ENCODE assay signal across 9 cellular contexts in the genomic region with DNA sequence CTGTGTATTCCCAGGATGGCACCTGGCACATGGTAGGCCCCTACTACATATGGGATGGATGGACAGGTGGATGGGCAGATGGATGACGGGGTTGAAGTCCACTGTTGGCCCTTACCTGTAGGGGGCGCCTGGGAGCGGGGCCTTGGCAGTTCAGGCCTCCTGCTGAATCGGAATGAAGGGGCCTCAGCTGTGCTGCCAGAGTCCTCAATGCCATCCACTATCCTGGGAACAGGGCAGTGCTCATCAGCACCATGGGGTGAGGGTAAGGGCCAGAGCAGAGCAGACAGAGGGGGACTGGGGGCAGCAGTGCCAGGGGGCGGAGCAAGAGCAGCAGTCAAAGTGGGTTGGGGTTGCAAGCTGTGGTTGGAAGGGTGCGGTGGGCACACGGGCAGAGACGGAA. TPM values are rescaled to one million over a fixed set of nuclear protein-coding genes. Genes with fewer than 3 reads are reported as not detected.
DNase-seq lines count a peak whose midpoint lies in the region; ATAC-seq and TF ChIP-seq lines count a peak whose summit lies in the region.
"Had no signal": no experiment of that assay in that cellular context is flagged by ENCODE, and none has a peak within 500 bp of the region (broad histone marks: within the 10 kb centered on the region; RNA-seq: fewer than 3 reads in every experiment).

No MANE protein-coding gene starts in this region.

- H3K27ac ChIP-seq in esophagus squamous epithelium: no peak overlapping the region

- TF ChIP-seq CTCF in esophagus squamous epithelium (IDR thresholded peaks at IDR 0.05): peak in 4 of 6 experiments; percentile 13 to 44 (median 15)

- WGBS in esophagus squamous epithelium, 2 donors: 53 to 66% methylated on average over 3 to 4 of the region's 8 CpGs

- ATAC-seq in GM19397 (IDR thresholded peaks at IDR 0.05; ENCODE audit: unreplicated experiment): no peak

- H3K4me1 ChIP-seq in esophagus squamous epithelium: no peaks in the 10 kb centered on the region

- H3K9me3 ChIP-seq in esophagus squamous epithelium: no peaks in the 10 kb centered on the region

- H3K4me3 ChIP-seq in esophagus squamous epithelium: no peak overlapping the region

- DNase-seq in activated T-cell treated with anti-CD3 and anti-CD28 coated beads for 48 hours (ENCODE audit: low read depth) (peak; percentile 58), activated T-cell treated with anti-CD3 and anti-CD28 coated beads for 4 hours (no peak), UCSD-AML1 (lab: John Stamatoyannopoulos, UW; ENCODE audit: unreplicated experiment) (peak; percentile 48), esophagus squamous epithelium (lab: John Stamatoyannopoulos, UW) (no peak), Ammon's horn (ENCODE audit: low spot score) (no peak), NCI-H774 (lab: John Stamatoyannopoulos, UW) (no peak)
- peak; percentile 9 for DNase-seq in stimulated activated naive CD4-positive, alpha-beta T cell treated with Interleukin-2 at 50 U/mL for 16 hours (lab: John Stamatoyannopoulos, UW)

- intact Hi-C loops in esophagus squamous epithelium (cut with DNase I): no loop called here

- H3K36me3 ChIP-seq in esophagus squamous epithelium: no peaks in the 10 kb centered on the region

- no peaks in the 10 kb centered on the region for H3K27me3 ChIP-seq in esophagus squamous epithelium

- no peak for TF ChIP-seq POLR2A in esophagus squamous epithelium (IDR thresholded peaks at IDR 0.05)

RNA-seq across cellular contexts. Expression of gene RAB5C, which starts 8.3 kb away (rescaled TPM):
- 100 to 1,000 TPM in 1 of 4 donors, 10 to 100 TPM in 3; 68.5 to 107 (median 78.6) TPM for total RNA-seq in esophagus squamous epithelium

RNA-seq across cellular contexts. Expression of gene KCNH4, which starts 17.8 kb away (rescaled TPM):
- total RNA-seq in esophagus squamous epithelium: under 1 TPM in 2 of 4 donors, not detected in 2; under 0.01 to 0.09 TPM
- total RNA-seq: M059J had no signal

RNA-seq across cellular contexts. Expression of gene HCRT, which starts 22.1 kb away (rescaled TPM):
- not detected for total RNA-seq in esophagus squamous epithelium
- total RNA-seq: M059J had no signal

RNA-seq across cellular contexts. Expression of gene GHDC, which starts 31.2 kb away (rescaled TPM):
- total RNA-seq in esophagus squamous epithelium: 10 to 100 TPM in 2 of 4 donors, 1 to 10 TPM in 2; 5.5 to 22.0 (median 13.1) TPM

RNA-seq across cellular contexts. Expression of gene HSPB9, which starts 40.5 kb away (rescaled TPM):
- not detected for total RNA-seq in esophagus squamous epithelium
- total RNA-seq: M059J had no signal

Comparison
In these comparisons a context has a peak if more than half of its experiments do, and no peak if none do; other contexts are left out.
1. DNase-seq: peak in activated T-cell treated with anti-CD3 and anti-CD28 coated beads for 48 hours (single experiment), UCSD-AML1 (single experiment) and stimulated activated naive CD4-positive, alpha-beta T cell treated with Interleukin-2 at 50 U/mL for 16 hours (single experiment); none in activated T-cell treated with anti-CD3 and anti-CD28 coated beads for 4 hours (single experiment), esophagus squamous epithelium (single experiment), Ammon's horn (single experiment) and NCI-H774 (single experiment).